In genomic region chr6:32577493-32577892, GRCh38 we compare ENCODE assay signal across 6 cellular contexts. TPM values are rescaled to one million over a fixed set of nuclear protein-coding genes. Genes with fewer than 3 reads are reported as not detected.
"Had no signal": no experiment of that assay in that cellular context is flagged by ENCODE, and none has a peak within 500 bp of the region (broad histone marks: within the 10 kb centered on the region; RNA-seq: fewer than 3 reads in every experiment).

No MANE protein-coding gene starts in this region.

RNA-seq across cellular contexts. Expression of gene HLA-DRB5, which starts 47.4 kb away (rescaled TPM):
- total RNA-seq: esophagus mucosa, kidney epithelial cell had no signal
- polyA plus RNA-seq: keratinocyte had no signal

RNA-seq across cellular contexts. Expression of gene HLA-DQA1, which starts 59.7 kb away (rescaled TPM):
- total RNA-seq: dermis microvascular lymphatic vessel endothelial cell, glomerular endothelial cell, lung microvascular endothelial cell had no signal
- polyA plus RNA-seq: keratinocyte had no signal
